In genomic region chr14:23320584-23321571, GRCh38 we compare ENCODE assay signal across 8 cellular contexts. TPM values are rescaled to one million over a fixed set of nuclear protein-coding genes. Genes with fewer than 3 reads are reported as not detected.
A peak's percentile ranks its signal among the peaks of the same experiment; 100 is the strongest.
DNase-seq lines count a peak whose midpoint lies in the region; ATAC-seq and TF ChIP-seq lines count a peak whose summit lies in the region.

Gene PABPN1 (plus strand): TSS chr14:23321457. CDS start chr14:23321470, 13 bp downstream.

- peak within 1 kb of the TSS; percentile 96 for H3K9ac ChIP-seq in PC-3 (ENCODE audit: low read length)

- TF ChIP-seq CTCF in PC-3 (conservative IDR thresholded peaks at IDR 0.05; ENCODE audit: low read depth, low read length) (no peak), epithelial cell of esophagus (IDR thresholded peaks at IDR 0.05; ENCODE audit: insufficient read depth, low read depth, low read length, missing control alignments) (no peak)

- H3K4me1 ChIP-seq in PC-3 (ENCODE audit: insufficient read depth, low read length) (peaks cover 17% of the 10 kb centered on the region), mononuclear cell (ENCODE audit: insufficient read depth, low read length) (peaks cover 33% of the 10 kb centered on the region)

- H3K4me2 ChIP-seq in PC-3 (ENCODE audit: low read length) = peak within 1 kb of the TSS; percentile 94

- DNase-seq in DMS114 treated with DMSO at 0.1 percent for 48 hours (lab: John Stamatoyannopoulos, UW; ENCODE audit: unreplicated experiment) (peak; percentile 97), PC-3 (peak; percentile 100), activated T-cell treated with anti-CD3 and anti-CD28 coated beads for 48 hours (ENCODE audit: low read depth) (peak; percentile 94), epithelial cell of esophagus (ENCODE audit: low read depth) (peak; percentile 100)
- DNase-seq in stimulated activated CD8-positive, alpha-beta memory T cell treated with anti-CD3 and anti-CD28 coated beads, Interleukin-4, amount 100 ng/mL, for 1 hour (ENCODE audit: low read depth in 2 of 2, low spot score in 1 of 2) = peak; percentile 90 to 95

- H2AFZ ChIP-seq in PC-3 (ENCODE audit: low read length) = peak within 1 kb of the TSS; percentile 89

- CTCF ChIA-PET in PC-3 (lab: Charles Lee) = interaction anchor here (0.7 to 2.1 kb wide), 4 partner anchors 20 to 656 kb away, joined by 4 to 14 read pairs (median 5); no protein-coding TSS in a partner anchor

- intact Hi-C loops in PC-3 (cut with micrococcal nuclease) = loop anchor here (1.0 kb wide), 3 partner anchors 15 to 148 kb away; partner anchors contain the start of genes BCL2L2 and NGDN

- peaks cover 26% of the 10 kb centered on the region for H3K79me2 ChIP-seq in PC-3 (ENCODE audit: low read length)

- no peaks in the 10 kb centered on the region for H3K9me3 ChIP-seq in PC-3 (ENCODE audit: low read length)
- no peaks in the 10 kb centered on the region for H3K9me3 ChIP-seq in mononuclear cell (ENCODE audit: low read depth, low read length)

- POLR2A ChIA-PET in PC-3 (lab: Charles Lee; ENCODE audit: unreplicated experiment) = interaction anchor here (0.7 to 2.0 kb wide), 7 partner anchors 14 to 820 kb away, joined by 3 to 13 read pairs (median 6); partner anchors contain the start of genes BCL2L2, EMC9, HOMEZ and PPP1R3E

- no peaks in the 10 kb centered on the region for H3F3A ChIP-seq in PC-3 (ENCODE audit: low read length, unreplicated experiment)

- no peaks in the 10 kb centered on the region for H3K27me3 ChIP-seq in PC-3 (ENCODE audit: low read length)
- H3K27me3 ChIP-seq in mononuclear cell (ENCODE audit: insufficient read depth, low read length) = no peaks in the 10 kb centered on the region

- peaks cover 36% of the 10 kb centered on the region for H3K36me3 ChIP-seq in PC-3 (ENCODE audit: low read depth, low read length)

- BruUV-seq in PC-3 (replicated peaks; lab: Mats Ljungman, UMichigan) = TSS peak; percentile 93

- peak within 1 kb of the TSS; percentile 80 for H3K27ac ChIP-seq in PC-3 (ENCODE audit: low read length)

- no peak for TF ChIP-seq RAD21 in Ishikawa (IDR thresholded peaks at IDR 0.05; ENCODE audit: low read depth)

- ATAC-seq in GM21576 (IDR thresholded peaks at IDR 0.05; ENCODE audit: unreplicated experiment) (peak; percentile 90), PC-3 (peak; percentile 91)

- peaks cover 11% of the 10 kb centered on the region; the same call in 1 of the 2 replicates for H4K20me1 ChIP-seq in PC-3 (ENCODE audit: low read length)

- 0 out of 2 replicates have a peak, but pooled peaks have one; percentile 23 for TF ChIP-seq EP300 in Ishikawa (IDR thresholded peaks at IDR 0.05; ENCODE audit: borderline replicate concordance)

- no peaks in the 10 kb centered on the region for H3K9me2 ChIP-seq in PC-3 (replicated peaks; ENCODE audit: low read length)

- H3K4me3 ChIP-seq in PC-3 (ENCODE audit: low read length) (peak within 1 kb of the TSS; percentile 99), epithelial cell of esophagus (ENCODE audit: low read length) (peak within 1 kb of the TSS; percentile 91), mononuclear cell (ENCODE audit: low read length) (peak within 1 kb of the TSS; percentile 72)

TF ChIP-seq in Ishikawa, 13 proteins besides CTCF, POLR2A, EP300 and RAD21:
- TF ChIP-seq TEAD4 (IDR thresholded peaks at IDR 0.05) = no peak
- peak; percentile 63 for TF ChIP-seq MAX (IDR thresholded peaks at IDR 0.05)
- no peak; the same call in 1 of the 2 replicates for TF ChIP-seq NFIC (IDR thresholded peaks at IDR 0.05)
- TF ChIP-seq CEBPB (IDR thresholded peaks at IDR 0.05) = 0 out of 2 replicates have a peak, but pooled peaks have one; percentile 17
- TF ChIP-seq YY1 (IDR thresholded peaks at IDR 0.05; ENCODE audit: low read depth) = peak; percentile 95
- TF ChIP-seq TCF12 (IDR thresholded peaks at IDR 0.05; ENCODE audit: low read depth) = no peak
- no peak for TF ChIP-seq EGR1 (IDR thresholded peaks at IDR 0.05)
- no peak for TF ChIP-seq ZBTB7A (IDR thresholded peaks at IDR 0.05; ENCODE audit: low read depth)
- TF ChIP-seq TAF1 (IDR thresholded peaks at IDR 0.05; ENCODE audit: low read depth) = peak; percentile 64
- peak; percentile 88 for TF ChIP-seq CREB1 (IDR thresholded peaks at IDR 0.05; ENCODE audit: low read depth)
- TF ChIP-seq REST (IDR thresholded peaks at IDR 0.05; ENCODE audit: low read depth) = no peak
- TF ChIP-seq FOXM1 (IDR thresholded peaks at IDR 0.05; ENCODE audit: borderline replicate concordance, low read depth) = no peak
- peak; percentile 96 for TF ChIP-seq USF1 (IDR thresholded peaks at IDR 0.05)

RNA-seq across cellular contexts. Expression of gene PABPN1, which starts in this region (rescaled TPM):
- total RNA-seq in PC-3 (2014; rRNA removed) = 89.1 and 116 TPM in 2 replicates
- total RNA-seq in mononuclear cell = 51.0 TPM

Comparison
In these comparisons a context has a peak if more than half of its experiments do, and no peak if none do; other contexts are left out.
1. Peak in every context shown above with its lines: DNase-seq, ATAC-seq, H3K4me3 ChIP-seq and H3K27ac ChIP-seq.